Comparison of ENCODE assay signal across 8 cellular contexts in the genomic region with DNA sequence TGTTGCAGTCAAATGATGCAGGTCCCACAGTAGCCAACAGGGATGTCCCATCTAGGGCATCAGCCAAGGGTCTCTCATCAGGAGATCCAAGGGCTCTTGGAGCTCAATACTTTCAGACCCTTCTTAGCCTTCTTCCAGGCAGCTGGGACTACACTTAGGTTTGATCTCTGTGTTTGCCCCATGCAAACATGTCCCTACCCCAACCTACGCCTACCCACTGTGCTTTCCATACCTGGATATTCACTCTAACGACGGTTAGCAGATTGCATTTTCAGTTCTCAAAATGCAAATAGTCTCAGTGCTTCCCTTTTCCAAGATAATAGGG. TPM values are rescaled to one million over a fixed set of nuclear protein-coding genes. Genes with fewer than 3 reads are reported as not detected.
DNase-seq lines count a peak whose midpoint lies in the region; ATAC-seq and TF ChIP-seq lines count a peak whose summit lies in the region.

No MANE protein-coding gene starts in this region.

- H3K9ac ChIP-seq in DND-41 (ENCODE audit: low read depth, low read length) (peak overlapping the region; percentile 65), HUES64 (ENCODE audit: low read depth, low read length) (no peak overlapping the region)

- no peak for TF ChIP-seq CTCF in DND-41 (IDR thresholded peaks at IDR 0.05; ENCODE audit: borderline replicate concordance, extremely low read depth, low read length, poor library complexity, severe bottlenecking)
- no peak for TF ChIP-seq CTCF in neutrophil (IDR thresholded peaks at IDR 0.05)

- H2AFZ ChIP-seq in DND-41 (ENCODE audit: low read depth, low read length): peak overlapping the region; percentile 89

- H3K4me2 ChIP-seq in DND-41 (ENCODE audit: insufficient read depth, low read length): peak overlapping the region; percentile 92

- in situ Hi-C loops in HAP-1 (cut with MboI; ENCODE audit: low sequenced_read_pairs): loop anchor here (5.0 to 10.0 kb wide), 2 partner anchors 240 to 322 kb away; a partner anchor contains a TSS

- H3K9me3 ChIP-seq in DND-41 (ENCODE audit: insufficient read depth, low read length, severe bottlenecking) (peaks cover 6% of the 10 kb centered on the region), HUES64 (ENCODE audit: insufficient read depth, low read depth, low read length) (peaks cover 9% of the 10 kb centered on the region; the same call in 1 of the 2 replicates), neutrophil (no peaks in the 10 kb centered on the region), HAP-1 (no peaks in the 10 kb centered on the region)

- no peak for DNase-seq in DND-41
- DNase-seq in caudate nucleus (lab: John Stamatoyannopoulos, UW): no peak
- no peak for DNase-seq in ureter (ENCODE audit: low spot score)
- DNase-seq in HAP-1 (ENCODE audit: low spot score in 2 of 2): no peak
- DNase-seq in Ammon's horn (ENCODE audit: low spot score): no peak

- H3K4me3 ChIP-seq in DND-41 (ENCODE audit: low read depth in 1 of 2, low read length in 2 of 2) (peak overlapping the region in 1 of 2 experiments; percentile 67; a peak in 2 of 4 replicates), HUES64 (ENCODE audit: low read length) (peak overlapping the region; percentile 66), neutrophil (ENCODE audit: low read depth in 1 of 2, low read length in 1 of 2) (peak overlapping the region; percentile 83 to 97), HAP-1 (no peak overlapping the region; the same call in 1 of the 2 replicates)

- H3K27ac ChIP-seq in DND-41 (ENCODE audit: low read length) (peak overlapping the region; percentile 86), HUES64 (ENCODE audit: low read depth, low read length) (no peak overlapping the region), caudate nucleus (ENCODE audit: low read depth, low read length) (peak overlapping the region; percentile 42), neutrophil (no peak overlapping the region)

- H4K20me1 ChIP-seq in DND-41 (ENCODE audit: insufficient read depth, low read length): no peaks in the 10 kb centered on the region

- ATAC-seq in DND-41 (ENCODE audit: insufficient read depth, low read depth) (no peak), HG03457 (IDR thresholded peaks at IDR 0.05; ENCODE audit: unreplicated experiment) (no peak)

- H3K36me3 ChIP-seq in DND-41 (ENCODE audit: insufficient read depth, low read length): peaks cover 13% of the 10 kb centered on the region
- peaks cover 12% of the 10 kb centered on the region for H3K36me3 ChIP-seq in HUES64 (ENCODE audit: insufficient read depth, low read length)
- no peaks in the 10 kb centered on the region for H3K36me3 ChIP-seq in neutrophil
- H3K36me3 ChIP-seq in HAP-1 (replicated peaks): peaks cover 7% of the 10 kb centered on the region; the same call in 1 of the 2 replicates

- H3K79me2 ChIP-seq in DND-41 (ENCODE audit: insufficient read depth, low read length): peaks cover 34% of the 10 kb centered on the region

- 59% methylated on average over 3 of the region's 3 CpGs for WGBS in HUES64

- H3K27me3 ChIP-seq in DND-41 (ENCODE audit: insufficient read depth, low read length, poor library complexity) (no peaks in the 10 kb centered on the region), HUES64 (ENCODE audit: insufficient read depth, low read length) (no peaks in the 10 kb centered on the region), neutrophil (peaks cover 37% of the 10 kb centered on the region), HAP-1 (ENCODE audit: low read depth) (no peaks in the 10 kb centered on the region)

- H3K4me1 ChIP-seq in DND-41 (ENCODE audit: insufficient read depth, low read length) (peaks cover 48% of the 10 kb centered on the region), HUES64 (ENCODE audit: insufficient read depth, low read length) (peaks cover 7% of the 10 kb centered on the region), neutrophil (ENCODE audit: control insufficient read depth in 1 of 2, insufficient read depth in 1 of 2, low read depth in 1 of 2, low read length in 1 of 2) (peaks cover 7 to 14% of the 10 kb centered on the region in 2 experiments), HAP-1 (peaks cover 13% of the 10 kb centered on the region)

RNA-seq across cellular contexts. Expression of a gene that starts 0.8 kb away (rescaled TPM):
- 17.8 TPM for polyA plus RNA-seq in HUES64 (2013, experiment 1 of 2)
- polyA plus RNA-seq in HUES64 (2013, experiment 2 of 2): 31.1 TPM
- 51.6 TPM for total RNA-seq in ureter

RNA-seq across cellular contexts. Expression of a gene that starts 13.7 kb away (rescaled TPM):
- 10.7 TPM for polyA plus RNA-seq in HUES64 (2013, experiment 1 of 2)
- polyA plus RNA-seq in HUES64 (2013, experiment 2 of 2): 9.3 TPM
- 13.7 TPM for total RNA-seq in ureter

Comparison
In these comparisons a context has a peak if more than half of its experiments do, and no peak if none do; other contexts are left out.
1. H3K27ac ChIP-seq: peak in DND-41 (single experiment) and caudate nucleus (single experiment); none in HUES64 (single experiment) and neutrophil (single experiment).